8 cellular contexts compared by ENCODE assay signal in the genomic region with DNA sequence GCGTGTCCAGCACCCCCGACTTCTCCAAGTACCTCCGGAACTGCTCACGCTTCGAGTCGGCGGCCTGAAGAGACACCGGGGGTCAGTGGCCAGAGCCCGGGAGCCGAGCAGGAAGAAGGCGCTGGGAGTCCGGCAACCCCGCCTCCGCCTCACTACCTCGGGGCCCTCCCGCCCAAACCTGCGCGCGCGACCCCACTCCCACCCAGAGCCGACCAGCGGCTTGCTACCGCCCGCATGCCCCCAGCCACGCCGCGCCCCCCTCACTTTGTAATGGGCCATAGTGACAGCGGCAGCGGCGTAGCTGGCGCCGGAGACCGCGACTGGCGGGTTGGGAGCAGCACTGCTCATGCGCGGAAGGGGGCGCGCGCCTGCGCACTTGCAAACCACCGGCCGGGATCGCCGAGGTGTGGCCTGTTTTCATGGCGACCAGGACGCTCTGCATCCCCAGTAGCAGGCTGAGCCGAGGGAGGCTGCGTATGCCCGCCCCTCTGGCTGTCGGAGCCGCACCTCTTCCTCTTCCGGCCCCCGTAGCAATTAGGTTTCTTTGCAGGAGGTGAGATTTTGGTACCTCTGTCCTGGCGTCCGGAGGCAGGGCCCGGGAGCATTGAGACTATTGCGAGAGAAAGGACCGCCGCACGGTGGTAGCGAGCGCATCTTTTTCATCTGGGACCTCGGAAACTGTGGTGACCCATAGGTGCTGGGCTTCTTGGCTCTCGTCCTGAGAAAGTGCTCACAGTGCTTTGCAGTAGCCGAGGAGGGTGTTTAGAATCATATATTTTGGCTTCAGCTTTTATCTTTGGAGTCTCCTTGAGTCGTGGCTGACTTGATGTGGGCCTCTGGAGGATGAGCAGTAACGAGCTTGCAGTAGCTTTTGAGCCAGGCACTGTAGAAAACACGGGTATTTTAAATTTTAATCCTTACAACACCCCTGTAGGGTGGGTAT. TPM values are rescaled to one million over a fixed set of nuclear protein-coding genes. Genes with fewer than 3 reads are reported as not detected.
A peak's percentile ranks its signal among the peaks of the same experiment; 100 is the strongest.
DNase-seq lines count a peak whose midpoint lies in the region; ATAC-seq, FAIRE-seq and TF ChIP-seq lines count a peak whose summit lies in the region.

A gene with protein sequence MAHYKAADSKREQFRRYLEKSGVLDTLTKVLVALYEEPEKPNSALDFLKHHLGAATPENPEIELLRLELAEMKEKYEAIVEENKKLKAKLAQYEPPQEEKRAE (minus strand): TSS at position 322 of the 943 bp plus-strand sequence. CDS start 43 bp downstream, at position 279.

- H3K4me1 ChIP-seq in OCI-LY7 (ENCODE audit: insufficient read depth, low read length, poor library complexity, severe bottlenecking) = peaks cover 19% of the 10 kb centered on the region

- H3K9me2 ChIP-seq in OCI-LY7 (ENCODE audit: insufficient read depth, low read length) = no peaks in the 10 kb centered on the region

- no peaks in the 10 kb centered on the region for H4K20me1 ChIP-seq in OCI-LY7 (ENCODE audit: insufficient read depth, low read length)

- H3K4me3 ChIP-seq in OCI-LY7 (ENCODE audit: low read depth, low read length, poor library complexity, severe bottlenecking) = peak within 1 kb of the TSS; percentile 94

- H3K79me2 ChIP-seq in OCI-LY7 (ENCODE audit: insufficient read depth, low read depth, low read length) = peaks cover 9% of the 10 kb centered on the region

- no peaks in the 10 kb centered on the region for H3K9me3 ChIP-seq in OCI-LY7 (ENCODE audit: low read length)

- peak within 1 kb of the TSS; percentile 84 for H2AFZ ChIP-seq in OCI-LY7 (ENCODE audit: low read length)

- peak; percentile 91 for ATAC-seq in GM21526 (IDR thresholded peaks at IDR 0.05; ENCODE audit: low FRiP score, unreplicated experiment)

- peak within 1 kb of the TSS; percentile 29 for H3K27ac ChIP-seq in OCI-LY7 (ENCODE audit: low read depth, low read length, poor library complexity, severe bottlenecking)

- FAIRE-seq in D721Med (lab: Jason Lieb, UNC) = no peak

- CTCF ChIA-PET in OCI-LY7 (lab: Charles Lee; ENCODE audit: unreplicated experiment) = no interaction called here

- TSS peak; percentile 60 for BruUV-seq in OCI-LY7 (replicated peaks; lab: Mats Ljungman, UMichigan)

- H3K4me2 ChIP-seq in OCI-LY7 (ENCODE audit: low read length) = peak within 1 kb of the TSS; percentile 92

- DNase-seq in D721Med (ENCODE audit: insufficient read length, low spot score) = peak; percentile 95
- peak; percentile 93 for DNase-seq in HuH-7.5 (ENCODE audit: low spot score)
- DNase-seq in OCI-LY7 (ENCODE audit: low spot score) = peak; percentile 97
- DNase-seq in activated T-cell treated with anti-CD3 and anti-CD28 coated beads for 1 hour (ENCODE audit: low read depth) = peak; percentile 93
- DNase-seq in epidermal melanocyte (ENCODE audit: insufficient read length, low spot score) = peak; percentile 98
- DNase-seq in middle frontal gyrus (ENCODE audit: extremely low spot score, low spot score) = peak; percentile 89
- peak; percentile 93 to 94 for DNase-seq in stimulated activated CD8-positive, alpha-beta memory T cell treated with anti-CD3 and anti-CD28 coated beads, Interleukin-2, amount 100 ng/mL, for 48 hours (ENCODE audit: low read depth in 2 of 2)

- POLR2A ChIA-PET in OCI-LY7 (lab: Charles Lee) = interaction anchor here (0.7 to 1.9 kb wide), 4 partner anchors 8 to 341 kb away, joined by 3 to 4 read pairs (median 4); a partner anchor contains a TSS

- H3K36me3 ChIP-seq in OCI-LY7 (ENCODE audit: insufficient read depth, low read length) = peaks cover 6% of the 10 kb centered on the region; the same call in 1 of the 2 replicates

- intact Hi-C loops in OCI-LY7 (cut with micrococcal nuclease; ENCODE audit: unreplicated experiment) = loop anchor here (1.0 to 2.0 kb wide), 2 partner anchors 14 to 118 kb away; a partner anchor contains a TSS

- TF ChIP-seq CTCF in D721Med (IDR thresholded peaks at IDR 0.05; ENCODE audit: insufficient read depth, missing control alignments) = no peak
- TF ChIP-seq CTCF in OCI-LY7 (conservative IDR thresholded peaks at IDR 0.05; ENCODE audit: low read length) = no peak; the same call in 1 of the 2 replicates

RNA-seq across cellular contexts. Expression of the gene that starts here (rescaled TPM):
- 21.5 and 25.2 TPM in 2 replicates for total RNA-seq in OCI-LY7 (2014; rRNA removed; shearing (Covaris generic))
- 38.6 and 47.6 TPM in 2 replicates for total RNA-seq in OCI-LY7 (2022)

Comparison
In these comparisons a context has a peak if more than half of its experiments do, and no peak if none do; other contexts are left out.
1. Peak in every context shown above with its lines: DNase-seq, ATAC-seq, H3K4me3 ChIP-seq and H3K27ac ChIP-seq.